Comparison of ENCODE assay signal across 8 cellular contexts in genomic region chr1:3795453-3796214, GRCh38. TPM values are rescaled to one million over a fixed set of nuclear protein-coding genes. Genes with fewer than 3 reads are reported as not detected.
DNase-seq lines count a peak whose midpoint lies in the region; ATAC-seq, FAIRE-seq and TF ChIP-seq lines count a peak whose summit lies in the region.

No MANE protein-coding gene starts in this region.

- H3K27ac ChIP-seq in A549: peak overlapping the region; percentile 83 to 87
- H3K27ac ChIP-seq in neutrophil: peak overlapping the region; percentile 71

- DNase-seq in A549 (ENCODE audit: low read depth in 1 of 2, low spot score in 1 of 2): no peak
- peak; percentile 44 for DNase-seq in NB4 (ENCODE audit: low read depth)
- no peak for DNase-seq in endothelial cell (ENCODE audit: low spot score)
- no peak for DNase-seq in Kasumi-1 (lab: John Stamatoyannopoulos, UW)
- DNase-seq in DMS79 (lab: John Stamatoyannopoulos, UW): no peak
- no peak for DNase-seq in GM19238 (ENCODE audit: insufficient read length, low spot score)

- FAIRE-seq in A549 (lab: Jason Lieb, UNC): no peak

- no peaks in the 10 kb centered on the region for H3K9me3 Mint-ChIP-seq in endothelial cell (ENCODE audit: unreplicated experiment)

- POLR2A ChIA-PET in A549 (lab: Yijun Ruan, JAX): interaction anchor here (0.8 to 1.0 kb wide), 3 partner anchors 8 to 62 kb away, joined by 3 to 4 read pairs (median 3); partner anchors contain the start of genes CEP104 and DFFB

- WGBS in A549 (ENCODE audit: missing lambda C conversion rate): 23% methylated on average over 7 of the region's 53 CpGs

- CTCF ChIA-PET in A549 (lab: Yijun Ruan, JAX): interaction anchor here (1.2 to 2.3 kb wide), 4 partner anchors 8 to 100 kb away, joined by 3 to 9 read pairs (median 5); no protein-coding TSS in a partner anchor

- TF ChIP-seq EP300 in A549 (IDR thresholded peaks at IDR 0.05): no peak

- H3K4me1 Mint-ChIP-seq in endothelial cell (ENCODE audit: unreplicated experiment): peaks cover 17% of the 10 kb centered on the region

- H3K36me3 Mint-ChIP-seq in endothelial cell (ENCODE audit: low read depth, unreplicated experiment): peaks cover 7% of the 10 kb centered on the region

- peaks cover 12% of the 10 kb centered on the region for H3K27me3 ChIP-seq in neutrophil

- H3K4me2 ChIP-seq in A549: peak overlapping the region; percentile 97

- peak overlapping the region; percentile 91 for H3K4me3 Mint-ChIP-seq in endothelial cell (ENCODE audit: unreplicated experiment)

- TF ChIP-seq CTCF in A549 (IDR thresholded peaks at IDR 0.05) (no peak), NB4 (IDR thresholded peaks at IDR 0.05; ENCODE audit: low read depth, low read length) (no peak), endothelial cell (IDR thresholded peaks at IDR 0.05; ENCODE audit: unreplicated experiment) (no peak), neutrophil (IDR thresholded peaks at IDR 0.05) (no peak)

- no peak for TF ChIP-seq RAD21 in A549 (conservative IDR thresholded peaks at IDR 0.05 in 1 of 2, IDR thresholded peaks at IDR 0.05 in 1 of 2)

- H3K9me3 ChIP-seq in A549 (no peaks in the 10 kb centered on the region), neutrophil (no peaks in the 10 kb centered on the region)

- ATAC-seq in A549 (peak in 1 of 2 experiments; percentile 33; a peak in 1 of 6 replicates), GM21447 (IDR thresholded peaks at IDR 0.05; ENCODE audit: unreplicated experiment) (peak; percentile 18)

- H3K4me1 ChIP-seq in A549 (peaks cover 18% of the 10 kb centered on the region; the same call in 2 of the 3 replicates), neutrophil (ENCODE audit: control insufficient read depth in 1 of 2, insufficient read depth in 1 of 2, low read depth in 1 of 2, low read length in 1 of 2) (peaks cover 29 to 30% of the 10 kb centered on the region in 2 experiments)

- H3K4me3 ChIP-seq in A549 (peak overlapping the region; percentile 79), NB4 (ENCODE audit: low read depth, low read length) (peak overlapping the region; percentile 88), neutrophil (ENCODE audit: low read depth in 1 of 2, low read length in 1 of 2) (peak overlapping the region; percentile 74 to 85)

- peak overlapping the region; percentile 18 for H3K27ac Mint-ChIP-seq in endothelial cell (ENCODE audit: unreplicated experiment)

- peaks cover 5% of the 10 kb centered on the region for H3K36me3 ChIP-seq in neutrophil

- no peak for TF ChIP-seq POLR2A in A549 (IDR thresholded peaks at IDR 0.05; ENCODE audit: low read length)
- TF ChIP-seq POLR2A in NB4 (IDR thresholded peaks at IDR 0.05; ENCODE audit: extremely low read depth, insufficient read length): no peak

- H3K27me3 Mint-ChIP-seq in endothelial cell (ENCODE audit: unreplicated experiment): peaks cover 14% of the 10 kb centered on the region

TF ChIP-seq in A549, 52 proteins besides CTCF, POLR2A, EP300 and RAD21:
- TF ChIP-seq RFX5 (IDR thresholded peaks at IDR 0.05) (no peak), CEBPB (IDR thresholded peaks at IDR 0.05) (no peak), KDM1A (IDR thresholded peaks at IDR 0.05; ENCODE audit: low read depth) (no peak), HOXB13 (CRISPR knock-in tag; IDR thresholded peaks at IDR 0.05; ENCODE audit: low read depth) (no peak)
- TF ChIP-seq, protein P1, sequence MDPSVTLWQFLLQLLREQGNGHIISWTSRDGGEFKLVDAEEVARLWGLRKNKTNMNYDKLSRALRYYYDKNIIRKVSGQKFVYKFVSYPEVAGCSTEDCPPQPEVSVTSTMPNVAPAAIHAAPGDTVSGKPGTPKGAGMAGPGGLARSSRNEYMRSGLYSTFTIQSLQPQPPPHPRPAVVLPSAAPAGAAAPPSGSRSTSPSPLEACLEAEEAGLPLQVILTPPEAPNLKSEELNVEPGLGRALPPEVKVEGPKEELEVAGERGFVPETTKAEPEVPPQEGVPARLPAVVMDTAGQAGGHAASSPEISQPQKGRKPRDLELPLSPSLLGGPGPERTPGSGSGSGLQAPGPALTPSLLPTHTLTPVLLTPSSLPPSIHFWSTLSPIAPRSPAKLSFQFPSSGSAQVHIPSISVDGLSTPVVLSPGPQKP (IDR thresholded peaks at IDR 0.05; ENCODE audit: low read depth, low read length): no peak

RNA-seq across cellular contexts. Expression of gene LRRC47, which starts 0.7 kb away (rescaled TPM):
- polyA plus RNA-seq in A549 (2011; rRNA removed) (37.3 and 41.6 TPM in 2 replicates), A549 (2017; fragmentation: RNase III; extraction: RNeasy Plus Mini Kit Qiagen cat#74134 plus additional on column Dnase treatment) (26.0 to 28.5 TPM (median 26.3 TPM) in 3 replicates)
- polyA plus RNA-seq in A549 (2012; cell fraction: cytosol; rRNA removed): 22.0 and 22.2 TPM in 2 replicates
- 24.9 and 29.3 TPM in 2 replicates for polyA plus RNA-seq in A549 (2012; cell fraction: nucleus; rRNA removed)
- polyA minus RNA-seq in A549 (2011; rRNA and poly(A)+ RNA removed): 11.1 and 12.9 TPM in 2 replicates
- total RNA-seq in endothelial cell (ENCODE audit: unreplicated experiment): 52.2 TPM

RNA-seq across cellular contexts. Expression of gene SMIM1, which starts 23.1 kb away (rescaled TPM):
- 0.67 and 0.74 TPM in 2 replicates for polyA plus RNA-seq in A549 (2011; rRNA removed)
- polyA plus RNA-seq in A549 (2012; cell fraction: cytosol; rRNA removed): 0.86 and 1.8 TPM in 2 replicates
- polyA plus RNA-seq in A549 (2012; cell fraction: nucleus; rRNA removed): 1.4 TPM in 1 of 2 replicates, not detected in the other
- polyA plus RNA-seq in A549 (2017; fragmentation: RNase III; extraction: RNeasy Plus Mini Kit Qiagen cat#74134 plus additional on column Dnase treatment): 0.80 to 1.3 TPM (median 1.1 TPM) in 3 replicates
- polyA minus RNA-seq in A549 (2011; rRNA and poly(A)+ RNA removed): 0.74 and 1.2 TPM in 2 replicates
- total RNA-seq in endothelial cell (ENCODE audit: unreplicated experiment): 2.1 TPM

RNA-seq across cellular contexts. Expression of gene CCDC27, which starts 43.4 kb away (rescaled TPM):
- polyA plus RNA-seq in A549 (2011; rRNA removed): not detected in 2 replicates
- not detected in 2 replicates for polyA plus RNA-seq in A549 (2012; cell fraction: cytosol; rRNA removed)
- polyA plus RNA-seq in A549 (2012; cell fraction: nucleus; rRNA removed): 0.02 TPM in 1 of 2 replicates, not detected in the other
- polyA plus RNA-seq in A549 (2017; fragmentation: RNase III; extraction: RNeasy Plus Mini Kit Qiagen cat#74134 plus additional on column Dnase treatment): not detected in 3 replicates
- not detected in 2 replicates for polyA minus RNA-seq in A549 (2011; rRNA and poly(A)+ RNA removed)
- not detected for total RNA-seq in endothelial cell (ENCODE audit: unreplicated experiment)
